Comparison of ENCODE assay signal across 9 cellular contexts in genomic region chr17:1060991-1061390, GRCh38.
A peak's percentile ranks its signal among the peaks of the same experiment; 100 is the strongest.
DNase-seq lines count a peak whose midpoint lies in the region; ATAC-seq, FAIRE-seq and TF ChIP-seq lines count a peak whose summit lies in the region.
"Had no signal": no experiment of that assay in that cellular context is flagged by ENCODE, and none has a peak within 500 bp of the region (broad histone marks: within the 10 kb centered on the region; RNA-seq: fewer than 3 reads in every experiment).

No MANE protein-coding gene starts in this region.

- intact Hi-C loops in kidney (cut with DNase I) = no loop called here

- CTCF ChIA-PET in activated naive CD4-positive, alpha-beta T cell treated with anti-CD3 and anti-CD28 coated beads, Interleukin-2, amount 10 ng/mL, durations not matched to agents 7 days and 5 days (lab: Charles Lee) = no interaction called here

- H2AFZ ChIP-seq in ACC112 (ENCODE audit: low read length, unreplicated experiment) = no peak overlapping the region

- H3K36me3 Mint-ChIP-seq in activated naive CD4-positive, alpha-beta T cell treated with anti-CD3 and anti-CD28 coated beads, Interleukin-2, amount 10 ng/mL, durations not matched to agents 7 days and 5 days = peaks cover 40% of the 10 kb centered on the region

- TF ChIP-seq CTCF in kidney (IDR thresholded peaks at IDR 0.05; ENCODE audit: borderline replicate concordance, extremely low read depth, insufficient read depth) (no peak), WERI-Rb-1 (IDR thresholded peaks at IDR 0.05; ENCODE audit: low read depth, low read length) (no peak)

- H3K9me3 Mint-ChIP-seq in activated naive CD4-positive, alpha-beta T cell treated with anti-CD3 and anti-CD28 coated beads, Interleukin-2, amount 10 ng/mL, durations not matched to agents 7 days and 5 days = peaks cover 3% of the 10 kb centered on the region

- H3K27ac Mint-ChIP-seq in activated naive CD4-positive, alpha-beta T cell treated with anti-CD3 and anti-CD28 coated beads, Interleukin-2, amount 10 ng/mL, durations not matched to agents 7 days and 5 days = no peak overlapping the region

- no peak overlapping the region for H3K4me3 Mint-ChIP-seq in activated naive CD4-positive, alpha-beta T cell treated with anti-CD3 and anti-CD28 coated beads, Interleukin-2, amount 10 ng/mL, durations not matched to agents 7 days and 5 days

- no peaks in the 10 kb centered on the region for H3K27me3 ChIP-seq in ACC112 (ENCODE audit: insufficient read depth, low read length)
- H3K27me3 ChIP-seq in WERI-Rb-1 (ENCODE audit: insufficient read depth, low read depth, severe bottlenecking) = no peaks in the 10 kb centered on the region

- H3K4me3 ChIP-seq in ACC112 (ENCODE audit: low read depth, low read length) = no peak overlapping the region
- no peak overlapping the region for H3K4me3 ChIP-seq in kidney (ENCODE audit: low read length in 2 of 2)
- H3K4me3 ChIP-seq in WERI-Rb-1 (ENCODE audit: low read depth, low read length) = no peak overlapping the region
- H3K4me3 ChIP-seq: SK-N-MC had no signal

- H3K36me3 ChIP-seq in ACC112 (ENCODE audit: insufficient read depth, low read length) = peaks cover 29% of the 10 kb centered on the region
- H3K36me3 ChIP-seq in kidney (ENCODE audit: control insufficient read depth in 1 of 2, insufficient read depth in 2 of 2, low read length in 2 of 2) = peaks cover 0 to 7% of the 10 kb centered on the region in 2 donors
- peaks cover 24% of the 10 kb centered on the region for H3K36me3 ChIP-seq in WERI-Rb-1

- peak overlapping the region; percentile 54; the same call in 1 of the 2 replicates for H3K27ac ChIP-seq in ACC112 (ENCODE audit: low read depth, low read length)
- H3K27ac ChIP-seq in kidney (ENCODE audit: low read depth in 2 of 2, low read length in 2 of 2) = no peak overlapping the region
- H3K27ac ChIP-seq in WERI-Rb-1 = no peak overlapping the region
- H3K27ac ChIP-seq: SK-N-MC had no signal

- ATAC-seq in GM21447 (IDR thresholded peaks at IDR 0.05; ENCODE audit: unreplicated experiment) (no peak), GM19328 (IDR thresholded peaks at IDR 0.05; ENCODE audit: unreplicated experiment) (no peak)

- no peaks in the 10 kb centered on the region for H3K9me3 ChIP-seq in kidney (ENCODE audit: control insufficient read depth in 1 of 2, low read length in 2 of 2)
- H3K9me3 ChIP-seq in WERI-Rb-1 (ENCODE audit: severe bottlenecking) = no peaks in the 10 kb centered on the region

- peak; percentile 81 for DNase-seq in HS-27A (ENCODE audit: low read depth)
- DNase-seq in activated naive CD4-positive, alpha-beta T cell treated with anti-CD3 and anti-CD28 coated beads, Interleukin-2, amount 10 ng/mL, durations not matched to agents 7 days and 5 days = peak; percentile 48
- peak; percentile 91 for DNase-seq in kidney
- DNase-seq in WERI-Rb-1 = no peak
- no peak for DNase-seq in GM12892 (ENCODE audit: insufficient read length)

- H3K79me2 ChIP-seq in ACC112 (ENCODE audit: control insufficient read depth, insufficient read depth, low read length, unreplicated experiment) = no peaks in the 10 kb centered on the region

- no peak overlapping the region for H3K9ac ChIP-seq in kidney (ENCODE audit: low read length in 2 of 2)

- no peaks in the 10 kb centered on the region for H3K27me3 Mint-ChIP-seq in activated naive CD4-positive, alpha-beta T cell treated with anti-CD3 and anti-CD28 coated beads, Interleukin-2, amount 10 ng/mL, durations not matched to agents 7 days and 5 days

- H3K4me1 Mint-ChIP-seq in activated naive CD4-positive, alpha-beta T cell treated with anti-CD3 and anti-CD28 coated beads, Interleukin-2, amount 10 ng/mL, durations not matched to agents 7 days and 5 days = no peaks in the 10 kb centered on the region

- TF ChIP-seq POLR2A in GM12892 (IDR thresholded peaks at IDR 0.05; ENCODE audit: low read depth, low read length) = no peak

- H3K4me1 ChIP-seq in ACC112 (ENCODE audit: control insufficient read depth, insufficient read depth, low read length, unreplicated experiment) (peaks cover 15% of the 10 kb centered on the region), kidney (ENCODE audit: control insufficient read depth in 1 of 2, insufficient read depth in 1 of 2, low read depth in 1 of 2, low read length in 2 of 2) (no peaks in the 10 kb centered on the region)

- FAIRE-seq in kidney (lab: Jason Lieb, UNC) (no peak), GM12892 (lab: Jason Lieb, UNC) (no peak)

Comparison
In these comparisons a context has a peak if more than half of its experiments do, and no peak if none do; other contexts are left out.
1. DNase-seq: peak in HS-27A (single experiment), activated naive CD4-positive, alpha-beta T cell treated with anti-CD3 and anti-CD28 coated beads, Interleukin-2, amount 10 ng/mL, durations not matched to agents 7 days and 5 days (single experiment) and kidney (single experiment); none in WERI-Rb-1 (single experiment) and GM12892 (single experiment).